24 cellular contexts compared by ENCODE assay signal in the genomic region with DNA sequence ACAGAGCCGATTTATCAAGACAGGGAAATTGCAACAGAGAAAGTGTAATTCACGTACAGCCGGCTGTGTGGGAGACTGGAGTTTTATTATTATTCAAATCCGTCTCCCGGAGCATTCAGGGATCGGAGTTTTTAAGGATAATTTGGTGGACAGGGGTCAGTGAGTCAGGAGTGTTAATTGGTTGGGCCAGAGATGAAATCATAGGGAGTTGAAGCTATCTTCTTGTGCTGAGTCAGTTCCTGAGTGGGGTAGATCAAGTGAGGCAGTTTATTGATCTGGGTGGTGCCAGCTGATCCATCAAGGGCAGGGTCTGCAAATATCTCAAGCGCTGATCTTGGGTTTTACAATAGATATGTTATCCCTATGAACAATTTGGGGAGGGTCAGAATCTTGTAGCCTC. TPM values are rescaled to one million over a fixed set of nuclear protein-coding genes. Genes with fewer than 3 reads are reported as not detected.
"Had no signal": no experiment of that assay in that cellular context is flagged by ENCODE, and none has a peak within 500 bp of the region (broad histone marks: within the 10 kb centered on the region; RNA-seq: fewer than 3 reads in every experiment).

No MANE protein-coding gene starts in this region.

- H3K27me3 ChIP-seq: body of pancreas, sigmoid colon, transverse colon, uterus had no signal

- H3K27ac Mint-ChIP-seq: activated CD4-positive, alpha-beta T cell treated with anti-CD3 and anti-CD28 coated beads, Interleukin-2, amount 10 ng/mL, durations not matched to agents 7 days and 5 days; activated CD8-positive, alpha-beta T cell treated with anti-CD3 and anti-CD28 coated beads for 36 hours; activated naive CD8-positive, alpha-beta T cell treated with anti-CD3 and anti-CD28 coated beads, Interleukin-2, amount 50 U/mL, for 24 hours; activated T-helper 1 cell treated with anti-CD3 and anti-CD28 coated beads, Interleukin-12 subunit alpha, Interleukin-12 subunit beta, Interleukin-2, Interleukin-4 antibody, amounts not matched to agents 30 ng/mL and 10 ng/mL and 1 ng/mL, durations not matched to agents 14 hours and 24 hours and 36 hours; memory B cell; natural killer cell treated with Interleukin-12 subunit alpha and Interleukin-12 subunit beta and Interleukin-15 and Interleukin-18, amount 100 ng/mL, for 72 hours; stimulated activated naive B cell treated with anti-CD40 and anti-IgM and Interleukin-4, amounts not matched to agents 10 μg/mL and 1 μg/mL and 100 μg/mL, for 72 hours had no signal

- H3K36me3 Mint-ChIP-seq: memory B cell; natural killer cell treated with Interleukin-12 subunit alpha and Interleukin-12 subunit beta and Interleukin-15 and Interleukin-18, amount 100 ng/mL, for 72 hours; stimulated activated naive B cell treated with anti-CD40 and anti-IgM and Interleukin-4, amounts not matched to agents 10 μg/mL and 1 μg/mL and 100 μg/mL, for 72 hours had no signal

- H3K36me3 ChIP-seq: sigmoid colon, transverse colon, uterus had no signal

- H3K4me3 ChIP-seq: body of pancreas, sigmoid colon, smooth muscle cell, transverse colon, uterus had no signal

- ATAC-seq: activated CD8-positive, alpha-beta T cell treated with anti-CD3 and anti-CD28 coated beads for 36 hours; activated naive CD8-positive, alpha-beta T cell treated with anti-CD3 and anti-CD28 coated beads, Interleukin-2, amount 50 U/mL, for 24 hours; body of pancreas; left colon; natural killer cell treated with Interleukin-12 subunit alpha and Interleukin-12 subunit beta and Interleukin-15 and Interleukin-18, amount 100 ng/mL, for 72 hours; stimulated activated naive B cell treated with anti-CD40 and anti-IgM and Interleukin-4, amounts not matched to agents 10 μg/mL and 1 μg/mL and 100 μg/mL, for 72 hours had no signal

- H3K9me3 Mint-ChIP-seq: activated CD4-positive, alpha-beta T cell treated with anti-CD3 and anti-CD28 coated beads, Interleukin-2, amount 10 ng/mL, durations not matched to agents 7 days and 5 days; activated CD8-positive, alpha-beta T cell treated with anti-CD3 and anti-CD28 coated beads for 36 hours; activated naive CD8-positive, alpha-beta T cell treated with anti-CD3 and anti-CD28 coated beads, Interleukin-2, amount 50 U/mL, for 24 hours; activated T-helper 1 cell treated with anti-CD3 and anti-CD28 coated beads, Interleukin-12 subunit alpha, Interleukin-12 subunit beta, Interleukin-2, Interleukin-4 antibody, amounts not matched to agents 30 ng/mL and 10 ng/mL and 1 ng/mL, durations not matched to agents 14 hours and 24 hours and 36 hours; memory B cell; natural killer cell treated with Interleukin-12 subunit alpha and Interleukin-12 subunit beta and Interleukin-15 and Interleukin-18, amount 100 ng/mL, for 72 hours; stimulated activated naive B cell treated with anti-CD40 and anti-IgM and Interleukin-4, amounts not matched to agents 10 μg/mL and 1 μg/mL and 100 μg/mL, for 72 hours had no signal

- DNase-seq: activated CD4-positive, alpha-beta T cell treated with anti-CD3 and anti-CD28 coated beads, Interleukin-2, amount 10 ng/mL, durations not matched to agents 7 days and 5 days; activated CD4-positive, CD25-positive, alpha-beta regulatory T cell treated with anti-CD3 and anti-CD28 coated beads, Interleukin-2, amount 50 U/mL, for 72 hours; activated CD8-positive, alpha-beta T cell treated with anti-CD3 and anti-CD28 coated beads for 36 hours; activated gamma-delta T cell; activated naive CD4-positive, alpha-beta T cell treated with anti-CD3 and anti-CD28 coated beads, Interleukin-2, amount 50 U/mL, for 16 hours; activated naive CD8-positive, alpha-beta T cell treated with anti-CD3 and anti-CD28 coated beads, Interleukin-2, amount 50 U/mL, for 24 hours; body of pancreas; foreskin melanocyte; glutamatergic neuron; hippocampal formation; left colon; nucleus accumbens; posterior cingulate gyrus; sigmoid colon; stimulated activated CD4-positive, alpha-beta T cell treated with anti-CD3 and anti-CD28 coated beads, Interleukin-15, amount 100 ng/mL, for 24 hours; stimulated activated CD8-positive, alpha-beta memory T cell treated with anti-CD3 and anti-CD28 coated beads, Interleukin-4, amount 100 ng/mL, for 48 hours; stimulated activated naive B cell treated with anti-CD40 and anti-IgM and Interleukin-4, amounts not matched to agents 10 μg/mL and 1 μg/mL and 100 μg/mL, for 72 hours; transverse colon; uterus had no signal

- H3K27ac ChIP-seq: body of pancreas, sigmoid colon, transverse colon, uterus, VCaP had no signal

- H3K4me2 ChIP-seq: smooth muscle cell had no signal

- H3K4me1 Mint-ChIP-seq: activated CD4-positive, alpha-beta T cell treated with anti-CD3 and anti-CD28 coated beads, Interleukin-2, amount 10 ng/mL, durations not matched to agents 7 days and 5 days; activated naive CD8-positive, alpha-beta T cell treated with anti-CD3 and anti-CD28 coated beads, Interleukin-2, amount 50 U/mL, for 24 hours; memory B cell; stimulated activated naive B cell treated with anti-CD40 and anti-IgM and Interleukin-4, amounts not matched to agents 10 μg/mL and 1 μg/mL and 100 μg/mL, for 72 hours had no signal

- H3K9me3 ChIP-seq: body of pancreas, sigmoid colon, transverse colon, uterus had no signal

- H3K4me1 ChIP-seq: uterus had no signal

- H3K4me3 Mint-ChIP-seq: activated CD4-positive, alpha-beta T cell treated with anti-CD3 and anti-CD28 coated beads, Interleukin-2, amount 10 ng/mL, durations not matched to agents 7 days and 5 days; activated CD8-positive, alpha-beta T cell treated with anti-CD3 and anti-CD28 coated beads for 36 hours; activated naive CD8-positive, alpha-beta T cell treated with anti-CD3 and anti-CD28 coated beads, Interleukin-2, amount 50 U/mL, for 24 hours; activated T-helper 1 cell treated with anti-CD3 and anti-CD28 coated beads, Interleukin-12 subunit alpha, Interleukin-12 subunit beta, Interleukin-2, Interleukin-4 antibody, amounts not matched to agents 30 ng/mL and 10 ng/mL and 1 ng/mL, durations not matched to agents 14 hours and 24 hours and 36 hours; memory B cell; natural killer cell treated with Interleukin-12 subunit alpha and Interleukin-12 subunit beta and Interleukin-15 and Interleukin-18, amount 100 ng/mL, for 72 hours; stimulated activated naive B cell treated with anti-CD40 and anti-IgM and Interleukin-4, amounts not matched to agents 10 μg/mL and 1 μg/mL and 100 μg/mL, for 72 hours had no signal

- H3K27me3 Mint-ChIP-seq: activated CD4-positive, alpha-beta T cell treated with anti-CD3 and anti-CD28 coated beads, Interleukin-2, amount 10 ng/mL, durations not matched to agents 7 days and 5 days; activated CD8-positive, alpha-beta T cell treated with anti-CD3 and anti-CD28 coated beads for 36 hours; activated naive CD8-positive, alpha-beta T cell treated with anti-CD3 and anti-CD28 coated beads, Interleukin-2, amount 50 U/mL, for 24 hours; memory B cell; natural killer cell treated with Interleukin-12 subunit alpha and Interleukin-12 subunit beta and Interleukin-15 and Interleukin-18, amount 100 ng/mL, for 72 hours; stimulated activated naive B cell treated with anti-CD40 and anti-IgM and Interleukin-4, amounts not matched to agents 10 μg/mL and 1 μg/mL and 100 μg/mL, for 72 hours had no signal

RNA-seq across cellular contexts. Expression of a gene that starts 41.4 kb away (rescaled TPM):
- total RNA-seq: activated CD4-positive, alpha-beta T cell treated with anti-CD3 and anti-CD28 coated beads, Interleukin-2, amount 10 ng/mL, durations not matched to agents 7 days and 5 days had no signal
